Comparison of ENCODE assay signal across 9 cellular contexts in the genomic region with DNA sequence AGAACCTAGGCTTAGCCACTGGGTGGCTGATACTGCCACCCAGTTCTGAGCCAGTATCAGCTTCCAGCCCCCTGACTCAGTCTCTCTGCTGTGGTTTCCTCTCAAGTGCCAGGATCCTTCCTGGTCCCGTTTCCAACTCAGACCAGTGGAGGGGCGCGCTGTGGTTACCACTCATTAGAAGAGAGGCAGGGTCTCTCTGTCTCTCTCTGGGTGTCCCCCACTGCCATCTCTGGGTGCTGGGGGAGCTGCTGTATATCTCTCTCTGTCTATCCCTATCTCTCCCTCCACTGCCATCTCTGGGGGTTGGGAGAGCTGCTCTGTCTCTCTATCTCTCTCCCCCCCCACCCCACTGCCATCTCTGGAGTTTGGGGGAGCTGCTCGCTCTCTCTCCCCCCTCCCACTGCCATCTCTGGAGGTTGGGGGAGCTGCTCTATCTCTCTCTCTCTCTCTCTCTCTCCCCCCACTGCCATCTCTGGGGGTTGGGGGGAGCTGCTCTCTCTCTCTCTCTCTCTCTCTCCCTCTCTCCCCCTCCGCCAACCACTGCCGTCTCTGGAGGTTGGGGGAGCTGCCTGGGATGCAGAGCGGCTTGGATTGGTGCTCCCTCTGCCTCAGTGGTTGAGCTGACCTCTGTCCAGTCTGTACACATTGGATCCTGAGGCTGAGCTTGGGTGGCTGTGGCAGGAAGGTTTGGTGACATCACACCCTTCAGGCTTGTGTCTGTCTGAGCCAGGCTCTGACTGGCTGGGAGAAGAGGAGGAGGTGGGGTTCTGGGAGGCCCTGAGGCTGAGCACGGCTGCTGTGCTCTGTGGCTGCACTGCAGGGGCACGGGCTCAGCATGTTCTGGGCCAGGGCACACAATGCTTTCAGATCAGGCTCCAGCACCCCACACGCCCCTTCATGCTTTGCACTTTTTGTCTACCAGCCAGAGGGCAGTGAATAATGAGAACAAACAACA.
DNase-seq lines count a peak whose midpoint lies in the region; ATAC-seq and TF ChIP-seq lines count a peak whose summit lies in the region.
"Had no signal": no experiment of that assay in that cellular context is flagged by ENCODE, and none has a peak within 500 bp of the region (broad histone marks: within the 10 kb centered on the region; RNA-seq: fewer than 3 reads in every experiment).

No MANE protein-coding gene starts in this region.

- no peaks in the 10 kb centered on the region for H3K9me3 Mint-ChIP-seq in CD8-positive, alpha-beta T cell
- peaks cover 0 to 5% (median 0%) of the 10 kb centered on the region in 9 donors for H3K9me3 Mint-ChIP-seq in naive thymus-derived CD8-positive, alpha-beta T cell
- no peaks in the 10 kb centered on the region for H3K9me3 Mint-ChIP-seq in T-helper 2 cell treated with Interferon-gamma antibody and Interleukin-4, amounts not matched to agents 5 μg/mL and 100 μg/mL, for 36 hours

- CTCF ChIA-PET in CD8-positive, alpha-beta T cell (lab: Charles Lee): interaction anchor here (0.6 to 2.1 kb wide), 4 partner anchors 10 to 50 kb away, joined by 3 to 6 read pairs (median 4); no protein-coding TSS in a partner anchor

- peaks cover 57% of the 10 kb centered on the region for H3K4me1 Mint-ChIP-seq in CD8-positive, alpha-beta T cell (ENCODE audit: low read depth)
- peaks cover 35 to 89% (median 66%) of the 10 kb centered on the region in 4 donors for H3K4me1 Mint-ChIP-seq in naive thymus-derived CD8-positive, alpha-beta T cell
- H3K4me1 Mint-ChIP-seq in T-helper 2 cell treated with Interferon-gamma antibody and Interleukin-4, amounts not matched to agents 5 μg/mL and 100 μg/mL, for 36 hours (ENCODE audit: low read depth): peaks cover 6% of the 10 kb centered on the region

- H3K36me3 ChIP-seq in CD8-positive, alpha-beta T cell (ENCODE audit: insufficient read depth, low read length): no peaks in the 10 kb centered on the region

- peak overlapping the region; percentile 41 for H3K4me3 Mint-ChIP-seq in CD8-positive, alpha-beta T cell
- peak overlapping the region; percentile 7 to 81 (median 64) for H3K4me3 Mint-ChIP-seq in naive thymus-derived CD8-positive, alpha-beta T cell
- H3K4me3 Mint-ChIP-seq in T-helper 2 cell treated with Interferon-gamma antibody and Interleukin-4, amounts not matched to agents 5 μg/mL and 100 μg/mL, for 36 hours: no peak overlapping the region

- peak in 3 of 7 experiments; percentile 50 to 63 (median 60) for DNase-seq in CD8-positive, alpha-beta T cell
- DNase-seq in NCI-H446 (lab: John Stamatoyannopoulos, UW) (peak; percentile 32 to 50), cerebellar cortex (ENCODE audit: low spot score) (peak; percentile 83), NCI-H345 (lab: John Stamatoyannopoulos, UW) (no peak), HT-29 (ENCODE audit: low spot score) (no peak)
- peak in 6 of 10 donors; percentile 19 to 63 (median 28) for DNase-seq in naive thymus-derived CD8-positive, alpha-beta T cell
- no peak for DNase-seq in T-helper 2 cell treated with Interferon-gamma antibody and Interleukin-4, amounts not matched to agents 5 μg/mL and 100 μg/mL, for 36 hours (ENCODE audit: low spot score)

- H3K27me3 ChIP-seq in CD8-positive, alpha-beta T cell (ENCODE audit: insufficient read depth, low read length): no peaks in the 10 kb centered on the region

- H3K4me3 ChIP-seq in CD8-positive, alpha-beta T cell (ENCODE audit: low read depth, low read length): no peak overlapping the region

- H3K36me3 Mint-ChIP-seq in CD8-positive, alpha-beta T cell: peaks cover 48% of the 10 kb centered on the region
- H3K36me3 Mint-ChIP-seq in naive thymus-derived CD8-positive, alpha-beta T cell: peaks cover 6 to 33% (median 7%) of the 10 kb centered on the region in 3 donors
- no peaks in the 10 kb centered on the region for H3K36me3 Mint-ChIP-seq in T-helper 2 cell treated with Interferon-gamma antibody and Interleukin-4, amounts not matched to agents 5 μg/mL and 100 μg/mL, for 36 hours (ENCODE audit: low read depth)

- H3K4me1 ChIP-seq in CD8-positive, alpha-beta T cell (ENCODE audit: insufficient read depth, low read length): peaks cover 20% of the 10 kb centered on the region

- no peak for TF ChIP-seq CTCF in CD8-positive, alpha-beta T cell (IDR thresholded peaks at IDR 0.05)

- peak overlapping the region; percentile 88 for H3K27ac Mint-ChIP-seq in CD8-positive, alpha-beta T cell
- H3K27ac Mint-ChIP-seq in naive thymus-derived CD8-positive, alpha-beta T cell: peak overlapping the region; percentile 75 to 96 (median 86)
- no peak overlapping the region for H3K27ac Mint-ChIP-seq in T-helper 2 cell treated with Interferon-gamma antibody and Interleukin-4, amounts not matched to agents 5 μg/mL and 100 μg/mL, for 36 hours

- no peaks in the 10 kb centered on the region for H3K9me3 ChIP-seq in CD8-positive, alpha-beta T cell (ENCODE audit: low read length)

- intact Hi-C loops in CD8-positive, alpha-beta T cell (cut with DNase I, micrococcal nuclease): no loop called here

- POLR2A ChIA-PET in CD8-positive, alpha-beta T cell (lab: Charles Lee): interaction anchor here (0.9 kb wide), 1 partner anchor 97 kb away, joined by 3 read pairs; no protein-coding TSS in a partner anchor
- POLR2A ChIA-PET in naive thymus-derived CD8-positive, alpha-beta T cell (lab: Charles Lee): interaction anchor here (0.6 to 1.4 kb wide), 6 partner anchors 11 to 108 kb away, joined by 3 to 5 read pairs (median 3); no protein-coding TSS in a partner anchor

- no peak overlapping the region for H3K27ac ChIP-seq in CD8-positive, alpha-beta T cell (ENCODE audit: low read depth, low read length)
- H3K27ac ChIP-seq: epithelial cell of prostate had no signal

- no peaks in the 10 kb centered on the region for H3K27me3 Mint-ChIP-seq in CD8-positive, alpha-beta T cell (ENCODE audit: low read depth)
- H3K27me3 Mint-ChIP-seq in naive thymus-derived CD8-positive, alpha-beta T cell: no peaks in the 10 kb centered on the region
- peaks cover 3% of the 10 kb centered on the region for H3K27me3 Mint-ChIP-seq in T-helper 2 cell treated with Interferon-gamma antibody and Interleukin-4, amounts not matched to agents 5 μg/mL and 100 μg/mL, for 36 hours (ENCODE audit: low read depth)

- ATAC-seq in CD8-positive, alpha-beta T cell: peak; percentile 91
- ATAC-seq in naive thymus-derived CD8-positive, alpha-beta T cell: peak; percentile 95 to 96
- no peak for ATAC-seq in HG02623 (IDR thresholded peaks at IDR 0.05; ENCODE audit: unreplicated experiment)

Comparison
In these comparisons a context has a peak if more than half of its experiments do, and no peak if none do; other contexts are left out.
1. DNase-seq: peak in NCI-H446 (2 of 2), cerebellar cortex (single experiment) and naive thymus-derived CD8-positive, alpha-beta T cell (6 of 10); none in NCI-H345 (single experiment), HT-29 (single experiment) and T-helper 2 cell treated with Interferon-gamma antibody and Interleukin-4, amounts not matched to agents 5 μg/mL and 100 μg/mL, for 36 hours (single experiment).